20 cellular contexts compared by ENCODE assay signal in the genomic region with DNA sequence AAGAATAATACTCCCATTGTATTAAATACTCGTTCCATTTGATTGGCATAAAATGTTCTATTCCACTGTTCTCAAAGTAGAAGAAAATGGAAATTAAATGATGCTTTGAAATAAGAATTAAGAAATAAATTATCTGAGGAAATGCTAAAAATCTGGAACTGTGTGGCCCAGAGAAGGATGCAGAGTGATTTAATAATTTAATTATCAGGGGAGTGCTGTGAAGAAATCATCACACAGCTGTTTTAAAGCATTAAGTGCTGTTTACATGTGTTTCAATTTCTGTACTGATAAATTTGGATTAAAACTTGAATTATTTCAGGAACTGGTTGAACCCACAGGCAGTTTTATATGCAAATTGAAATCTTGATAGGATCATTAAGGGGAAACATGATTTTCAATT. TPM values are rescaled to one million over a fixed set of nuclear protein-coding genes. Genes with fewer than 3 reads are reported as not detected.
DNase-seq lines count a peak whose midpoint lies in the region; ATAC-seq, FAIRE-seq and TF ChIP-seq lines count a peak whose summit lies in the region.
"Had no signal": no experiment of that assay in that cellular context is flagged by ENCODE, and none has a peak within 500 bp of the region (broad histone marks: within the 10 kb centered on the region; RNA-seq: fewer than 3 reads in every experiment).

No MANE protein-coding gene starts in this region.

- TF ChIP-seq EP300 in upper lobe of left lung (IDR thresholded peaks at IDR 0.05): no peak

- H3K4me1 ChIP-seq in left ventricle myocardium inferior: no peaks in the 10 kb centered on the region
- H3K4me1 ChIP-seq in upper lobe of left lung: no peaks in the 10 kb centered on the region
- H3K4me1 ChIP-seq: BLaER1 had no signal

- H3K27me3 ChIP-seq in left ventricle myocardium inferior (ENCODE audit: low read depth): no peaks in the 10 kb centered on the region
- no peaks in the 10 kb centered on the region for H3K27me3 ChIP-seq in upper lobe of left lung
- H3K27me3 ChIP-seq: BLaER1 had no signal

- H3K4me3 ChIP-seq in left ventricle myocardium inferior: no peak overlapping the region
- no peak overlapping the region for H3K4me3 ChIP-seq in upper lobe of left lung
- H3K4me3 ChIP-seq: BLaER1, GM12878, GM23338 had no signal

- intact Hi-C loops in left ventricle myocardium inferior (cut with micrococcal nuclease) (no loop called here), left cardiac atrium (cut with DNase I) (no loop called here), sciatic nerve (cut with DNase I) (no loop called here)

- no peaks in the 10 kb centered on the region for H3K36me3 ChIP-seq in left ventricle myocardium inferior
- no peaks in the 10 kb centered on the region for H3K36me3 ChIP-seq in upper lobe of left lung
- H3K36me3 ChIP-seq: BLaER1 had no signal

- TF ChIP-seq POLR2A in upper lobe of left lung (IDR thresholded peaks at IDR 0.05): no peak

- H3K9me3 ChIP-seq in left ventricle myocardium inferior (replicated peaks) (peaks cover 7% of the 10 kb centered on the region), upper lobe of left lung (peaks cover 0 to 4% (median 0%) of the 10 kb centered on the region in 4 donors)

- peak; percentile 55 for FAIRE-seq in endometrium (lab: Jason Lieb, UNC)
- FAIRE-seq: GM12878, GM19239 had no signal

- peak overlapping the region; percentile 57 for H3K27ac ChIP-seq in left ventricle myocardium inferior (replicated peaks)
- no peak overlapping the region for H3K27ac ChIP-seq in upper lobe of left lung
- H3K27ac ChIP-seq: BLaER1 had no signal

- TF ChIP-seq CTCF in left ventricle myocardium inferior (IDR thresholded peaks at IDR 0.05; ENCODE audit: borderline replicate concordance): no peak
- TF ChIP-seq CTCF in upper lobe of left lung (IDR thresholded peaks at IDR 0.05): no peak

- DNase-seq in left ventricle myocardium inferior (no peak), left cardiac atrium (no peak), sciatic nerve (ENCODE audit: low spot score) (no peak), upper lobe of left lung (no peak)
- DNase-seq: CD4-positive, alpha-beta T cell; CD8-positive, alpha-beta memory T cell; DMS 273 treated with DMSO at 0.1 percent for 48 hours; DMS79; EL; GDM1; H9 had no signal

- WGBS in upper lobe of left lung, 2 donors: 94 to 97% methylated on average over 1 of the region's 1 CpG

- ATAC-seq in left cardiac atrium: no peak
- ATAC-seq in sciatic nerve: peak; percentile 82
- no peak for ATAC-seq in upper lobe of left lung (ENCODE audit: low FRiP score in 2 of 2)
- ATAC-seq in GM19452 (IDR thresholded peaks at IDR 0.05; ENCODE audit: unreplicated experiment): no peak
- ATAC-seq: GM12878, GM23338, HCT116 had no signal

RNA-seq across cellular contexts. Expression of gene COL28A1, which starts 56.4 kb away (rescaled TPM):
- 1.9 TPM for total RNA-seq in left ventricle myocardium inferior
- total RNA-seq in left cardiac atrium: 1 to 10 TPM; 3.6 to 8.9 TPM
- total RNA-seq in sciatic nerve: 182 TPM
- 10 to 100 TPM in 1 of 6 donors, 1 to 10 TPM in 5; 1.5 to 14.7 (median 4.3) TPM for total RNA-seq in upper lobe of left lung
- total RNA-seq: A172; CD8-positive, alpha-beta memory T cell; GM12878; H4 had no signal

Comparison
In these comparisons a context has a peak if more than half of its experiments do, and no peak if none do; other contexts are left out.
1. RNA of gene COL28A1, which starts 56.4 kb away (total RNA-seq): 182 TPM in sciatic nerve (single experiment); 3.6 to 8.9 TPM in left cardiac atrium, 1.5 to 14.7 TPM in upper lobe of left lung and 1.9 TPM in left ventricle myocardium inferior (single experiment); every median in the first group is over 10 times any median in the second.